ENCODE assay signal across 8 cellular contexts in genomic region chr12:108514973-108515814, GRCh38. TPM values are rescaled to one million over a fixed set of nuclear protein-coding genes. Genes with fewer than 3 reads are reported as not detected.
DNase-seq lines count a peak whose midpoint lies in the region; ATAC-seq, FAIRE-seq and TF ChIP-seq lines count a peak whose summit lies in the region.

TSS of gene FICD (plus strand) at chr12:108515277. CDS start at chr12:108516973, 1,696 bp downstream.

- H3K27ac ChIP-seq in RWPE1: peak within 1 kb of the TSS; percentile 55

- H3K9me3 Mint-ChIP-seq in activated T-helper 17 cell treated with anti-CD3 and anti-CD28 coated beads, Interleukin-2, amount 50 U/mL, for 72 hours: no peaks in the 10 kb centered on the region
- H3K9me3 Mint-ChIP-seq in naive thymus-derived CD8-positive, alpha-beta T cell: no peaks in the 10 kb centered on the region
- no peaks in the 10 kb centered on the region for H3K9me3 Mint-ChIP-seq in stimulated activated naive B cell treated with anti-CD40 and anti-IgM and Interleukin-4, amounts not matched to agents 10 μg/mL and 1 μg/mL and 100 μg/mL, for 72 hours

- peaks cover 9% of the 10 kb centered on the region for H3K4me1 Mint-ChIP-seq in activated T-helper 17 cell treated with anti-CD3 and anti-CD28 coated beads, Interleukin-2, amount 50 U/mL, for 72 hours
- peaks cover 9 to 43% (median 33%) of the 10 kb centered on the region in 4 donors for H3K4me1 Mint-ChIP-seq in naive thymus-derived CD8-positive, alpha-beta T cell
- peaks cover 19 to 56% of the 10 kb centered on the region in 2 donors for H3K4me1 Mint-ChIP-seq in stimulated activated naive B cell treated with anti-CD40 and anti-IgM and Interleukin-4, amounts not matched to agents 10 μg/mL and 1 μg/mL and 100 μg/mL, for 72 hours

- CTCF ChIA-PET in RWPE1 (lab: Yijun Ruan, JAX): no interaction called here

- no peak for TF ChIP-seq CTCF in RWPE1 (conservative IDR thresholded peaks at IDR 0.05; ENCODE audit: low read depth)
- TF ChIP-seq CTCF in fibroblast of mammary gland (conservative IDR thresholded peaks at IDR 0.05; ENCODE audit: control insufficient read depth, insufficient read depth, low read depth, low read length): no peak

- H3K36me3 Mint-ChIP-seq in activated T-helper 17 cell treated with anti-CD3 and anti-CD28 coated beads, Interleukin-2, amount 50 U/mL, for 72 hours (ENCODE audit: low read depth): peaks cover 31% of the 10 kb centered on the region
- H3K36me3 Mint-ChIP-seq in naive thymus-derived CD8-positive, alpha-beta T cell: peaks cover 0 to 22% (median 4%) of the 10 kb centered on the region in 3 donors
- H3K36me3 Mint-ChIP-seq in stimulated activated naive B cell treated with anti-CD40 and anti-IgM and Interleukin-4, amounts not matched to agents 10 μg/mL and 1 μg/mL and 100 μg/mL, for 72 hours: peaks cover 22 to 29% of the 10 kb centered on the region in 2 donors

- POLR2A ChIA-PET in RWPE1 (lab: Yijun Ruan, JAX; ENCODE audit: low non-redundant PET): no interaction called here
- POLR2A ChIA-PET in naive thymus-derived CD8-positive, alpha-beta T cell (lab: Charles Lee): interaction anchor here (1.2 kb wide), 1 partner anchor 10 kb away, joined by 3 read pairs; no protein-coding TSS in a partner anchor

- H3K4me3 Mint-ChIP-seq in activated T-helper 17 cell treated with anti-CD3 and anti-CD28 coated beads, Interleukin-2, amount 50 U/mL, for 72 hours: peak within 1 kb of the TSS; percentile 84
- H3K4me3 Mint-ChIP-seq in naive thymus-derived CD8-positive, alpha-beta T cell: peak within 1 kb of the TSS; percentile 89 to 98 (median 96)
- peak within 1 kb of the TSS; percentile 88 to 89 for H3K4me3 Mint-ChIP-seq in stimulated activated naive B cell treated with anti-CD40 and anti-IgM and Interleukin-4, amounts not matched to agents 10 μg/mL and 1 μg/mL and 100 μg/mL, for 72 hours

- DNase-seq in ELF-1 (ENCODE audit: low read depth, low spot score): peak; percentile 99
- DNase-seq in H54 (ENCODE audit: insufficient read length, low spot score): peak; percentile 94
- DNase-seq in LoVo (ENCODE audit: low spot score): peak; percentile 100
- peak; percentile 96 for DNase-seq in RWPE1 (ENCODE audit: low spot score)
- DNase-seq in fibroblast of mammary gland (ENCODE audit: low read depth): peak; percentile 95
- peak; percentile 96 to 99 (median 98) for DNase-seq in naive thymus-derived CD8-positive, alpha-beta T cell
- DNase-seq in stimulated activated naive B cell treated with anti-CD40 and anti-IgM and Interleukin-4, amounts not matched to agents 10 μg/mL and 1 μg/mL and 100 μg/mL, for 72 hours: peak; percentile 98

- peak within 1 kb of the TSS; percentile 86 for H3K27ac Mint-ChIP-seq in activated T-helper 17 cell treated with anti-CD3 and anti-CD28 coated beads, Interleukin-2, amount 50 U/mL, for 72 hours
- H3K27ac Mint-ChIP-seq in naive thymus-derived CD8-positive, alpha-beta T cell: peak within 1 kb of the TSS; percentile 90 to 97 (median 96)
- H3K27ac Mint-ChIP-seq in stimulated activated naive B cell treated with anti-CD40 and anti-IgM and Interleukin-4, amounts not matched to agents 10 μg/mL and 1 μg/mL and 100 μg/mL, for 72 hours: peak within 1 kb of the TSS; percentile 89

- peak; percentile 96 for ATAC-seq in activated T-helper 17 cell treated with anti-CD3 and anti-CD28 coated beads, Interleukin-2, amount 50 U/mL, for 72 hours (replicated peaks)
- peak; percentile 94 for ATAC-seq in naive thymus-derived CD8-positive, alpha-beta T cell
- ATAC-seq in stimulated activated naive B cell treated with anti-CD40 and anti-IgM and Interleukin-4, amounts not matched to agents 10 μg/mL and 1 μg/mL and 100 μg/mL, for 72 hours (replicated peaks): peak; percentile 87 to 93

- H3K27me3 Mint-ChIP-seq in activated T-helper 17 cell treated with anti-CD3 and anti-CD28 coated beads, Interleukin-2, amount 50 U/mL, for 72 hours: no peaks in the 10 kb centered on the region
- H3K27me3 Mint-ChIP-seq in naive thymus-derived CD8-positive, alpha-beta T cell: no peaks in the 10 kb centered on the region
- H3K27me3 Mint-ChIP-seq in stimulated activated naive B cell treated with anti-CD40 and anti-IgM and Interleukin-4, amounts not matched to agents 10 μg/mL and 1 μg/mL and 100 μg/mL, for 72 hours: no peaks in the 10 kb centered on the region

- peak; percentile 30 for FAIRE-seq in H54 (lab: Jason Lieb, UNC)

- peak; percentile 73 for TF ChIP-seq POLR2A in H54 (IDR thresholded peaks at IDR 0.05; ENCODE audit: low read depth, low read length)

- H3K4me3 ChIP-seq in fibroblast of mammary gland (ENCODE audit: control insufficient read depth, low read depth, low read length): peak within 1 kb of the TSS; percentile 78

RNA-seq across cellular contexts. Expression of gene FICD, which starts in this region (rescaled TPM):
- 1 to 10 TPM; 2.9 to 3.6 TPM for total RNA-seq in activated T-helper 17 cell treated with anti-CD3 and anti-CD28 coated beads, Interleukin-2, amount 50 U/mL, for 72 hours
- 1 to 10 TPM; 4.6 to 5.6 TPM for total RNA-seq in naive thymus-derived CD8-positive, alpha-beta T cell
- 1 to 10 TPM; 1.2 to 1.8 (median 1.4) TPM for polyA plus RNA-seq in naive thymus-derived CD8-positive, alpha-beta T cell

Comparison
In these comparisons a context has a peak if more than half of its experiments do, and no peak if none do; other contexts are left out.
1. Peak in every context shown above with its lines: DNase-seq, ATAC-seq, H3K4me3 ChIP-seq and H3K27ac ChIP-seq.